Comparison of ENCODE assay signal across 17 cellular contexts in genomic region chr16:24721830-24722238, GRCh38. TPM values are rescaled to one million over a fixed set of nuclear protein-coding genes. Genes with fewer than 3 reads are reported as not detected.
A peak's percentile ranks its signal among the peaks of the same experiment; 100 is the strongest.
DNase-seq lines count a peak whose midpoint lies in the region; ATAC-seq, FAIRE-seq and TF ChIP-seq lines count a peak whose summit lies in the region.
"Had no signal": no experiment of that assay in that cellular context is flagged by ENCODE, and none has a peak within 500 bp of the region (broad histone marks: within the 10 kb centered on the region; RNA-seq: fewer than 3 reads in every experiment).

No MANE protein-coding gene starts in this region.

- H3K9me3 ChIP-seq in keratinocyte (ENCODE audit: control insufficient read depth, low read depth, low read length) = peaks cover 3% of the 10 kb centered on the region
- H3K9me3 ChIP-seq: tibial nerve had no signal

- no peak overlapping the region for H2AFZ ChIP-seq in keratinocyte (ENCODE audit: control insufficient read depth, low read length)

- H3K79me2 ChIP-seq in keratinocyte (ENCODE audit: control insufficient read depth, insufficient read depth, low read length) = no peaks in the 10 kb centered on the region

- no peak overlapping the region for H3K4me2 ChIP-seq in keratinocyte (ENCODE audit: control insufficient read depth, extremely low read depth, insufficient read depth, low read depth, low read length)

- H3K27ac ChIP-seq in keratinocyte (ENCODE audit: control insufficient read depth, insufficient read depth, low read length) (no peak overlapping the region), substantia nigra (ENCODE audit: low read depth, low read length, poor library complexity, severe bottlenecking) (no peak overlapping the region)
- H3K27ac ChIP-seq: tibial nerve had no signal

- H3K9me3 Mint-ChIP-seq in natural killer cell = no peaks in the 10 kb centered on the region
- H3K9me3 Mint-ChIP-seq: dendritic cell treated with granulocyte-macrophage colony-stimulating factor and Interleukin-4, amounts not matched to agents 40 ng/mL and 50 ng/mL, for 4 days; nephron had no signal

- no peaks in the 10 kb centered on the region for H3K36me3 Mint-ChIP-seq in natural killer cell

- H3K27me3 Mint-ChIP-seq in natural killer cell (ENCODE audit: low read depth in 2 of 2) = peaks cover 7 to 14% of the 10 kb centered on the region in 2 donors

- intact Hi-C loops in natural killer cell (cut with micrococcal nuclease) = no loop called here

- ATAC-seq in natural killer cell (no peak), GM21619 (IDR thresholded peaks at IDR 0.05; ENCODE audit: unreplicated experiment) (no peak)
- ATAC-seq: SK-N-SH treated with all-trans-retinoic acid at 6 μM for 48 hours had no signal

- no peaks in the 10 kb centered on the region for H4K20me1 ChIP-seq in keratinocyte (ENCODE audit: control insufficient read depth, extremely low read depth, insufficient read depth, low read length)

- no peak overlapping the region for H3K4me3 ChIP-seq in keratinocyte (ENCODE audit: control insufficient read depth in 2 of 3, extremely low read depth in 1 of 3, insufficient read depth in 2 of 3, low read depth in 1 of 3, low read length in 3 of 3)
- H3K4me3 ChIP-seq: tibial nerve had no signal

- peaks cover 8% of the 10 kb centered on the region for H3K4me1 ChIP-seq in keratinocyte (ENCODE audit: control insufficient read depth, extremely low read depth, insufficient read depth, low read length)
- H3K4me1 ChIP-seq: tibial nerve had no signal

- H3K27me3 ChIP-seq in keratinocyte (ENCODE audit: control insufficient read depth, extremely low read depth, insufficient read depth, low read length) = no peaks in the 10 kb centered on the region
- H3K27me3 ChIP-seq: tibial nerve had no signal

- H3K4me1 Mint-ChIP-seq in natural killer cell = no peaks in the 10 kb centered on the region
- H3K4me1 Mint-ChIP-seq: nephron had no signal

- no peak for TF ChIP-seq CTCF in keratinocyte (optimal IDR thresholded peaks at IDR 0.05 in 1 of 3, IDR thresholded peaks at IDR 0.05 in 1 of 3, conservative IDR thresholded peaks at IDR 0.05 in 1 of 3; ENCODE audit: extremely low read depth in 1 of 3, insufficient read depth in 2 of 3, low read length in 3 of 3)
- no peak for TF ChIP-seq CTCF in natural killer cell (IDR thresholded peaks at IDR 0.05)

- dilution Hi-C loops in keratinocyte (cut with MboI; ENCODE audit: extremely low pct_ligation_motif_present, low sequenced_read_pairs) = no loop called here

- H3K9ac ChIP-seq in keratinocyte (ENCODE audit: control insufficient read depth, extremely low read depth, insufficient read depth, low read length) = no peak overlapping the region

- FAIRE-seq in keratinocyte (lab: Jason Lieb, UNC) (no peak), urothelium cell line (lab: Jason Lieb, UNC) (no peak)
- FAIRE-seq: GM18507, small intestine had no signal

- DNase-seq in stimulated activated naive CD4-positive, alpha-beta T cell treated with Interleukin-2 at 50 U/mL for 16 hours (lab: John Stamatoyannopoulos, UW) = peak; percentile 73
- DNase-seq in stimulated activated naive CD4-positive, alpha-beta T cell (lab: John Stamatoyannopoulos, UW) = no peak
- DNase-seq in activated T-helper 1 cell treated with Interleukin-2 at 50 U/mL for 16 hours (ENCODE audit: low read depth) (peak; percentile 9), keratinocyte (ENCODE audit: low read depth, low spot score) (peak; percentile 62), urothelium cell line (ENCODE audit: low spot score) (peak; percentile 58), natural killer cell (no peak), substantia nigra (lab: John Stamatoyannopoulos, UW) (no peak)
- DNase-seq: foreskin melanocyte, kidney glomerular epithelial cell, NCI-H526 treated with DMSO at 0.1 percent for 48 hours, small intestine had no signal

- no peaks in the 10 kb centered on the region for H3K36me3 ChIP-seq in keratinocyte (ENCODE audit: control insufficient read depth in 2 of 2, extremely low read depth in 1 of 2, insufficient read depth in 2 of 2, low read length in 2 of 2)
- H3K36me3 ChIP-seq: tibial nerve had no signal

- no peaks in the 10 kb centered on the region for H3K9me1 ChIP-seq in keratinocyte (ENCODE audit: control insufficient read depth, extremely low read depth, insufficient read depth, low read length)

- H3K27ac Mint-ChIP-seq in natural killer cell = no peak overlapping the region
- H3K27ac Mint-ChIP-seq: dendritic cell treated with granulocyte-macrophage colony-stimulating factor and Interleukin-4, amounts not matched to agents 40 ng/mL and 50 ng/mL, for 4 days; nephron had no signal

- H3K4me3 Mint-ChIP-seq in natural killer cell = no peak overlapping the region
- H3K4me3 Mint-ChIP-seq: dendritic cell treated with granulocyte-macrophage colony-stimulating factor and Interleukin-4, amounts not matched to agents 40 ng/mL and 50 ng/mL, for 4 days; nephron had no signal

RNA-seq across cellular contexts. Expression of gene TNRC6A, which starts 7.6 kb away (rescaled TPM):
- polyA plus RNA-seq in keratinocyte = 17.7 to 30.8 TPM (median 23.3 TPM) in 3 replicates
- polyA plus RNA-seq in keratinocyte (2011; ENCODE audit: low read depth) = 18.0 TPM
- 9.5 and 13.9 TPM in 2 replicates for polyA plus RNA-seq in keratinocyte (2011; cell fraction: cytosol; rRNA removed)
- 71.5 and 74.5 TPM in 2 replicates for polyA plus RNA-seq in keratinocyte (2011; cell fraction: nucleus; rRNA removed)
- 12.4 and 21.9 TPM in 2 replicates for polyA plus RNA-seq in keratinocyte (2012; ENCODE audit: low replicate concordance)
- polyA minus RNA-seq in keratinocyte = 48.6 to 90.9 TPM (median 50.8 TPM) in 3 replicates
- polyA minus RNA-seq in keratinocyte (2011; cell fraction: cytosol; rRNA and poly(A)+ RNA removed) = 20.0 TPM
- polyA minus RNA-seq in keratinocyte (2011; cell fraction: nucleus; rRNA and poly(A)+ RNA removed) = 52.5 and 84.1 TPM in 2 replicates
- total RNA-seq in natural killer cell = 10 to 100 TPM; 53.9 to 68.5 (median 66.3) TPM

Comparison
In these comparisons a context has a peak if more than half of its experiments do, and no peak if none do; other contexts are left out.
1. DNase-seq: peak in stimulated activated naive CD4-positive, alpha-beta T cell treated with Interleukin-2 at 50 U/mL for 16 hours (single experiment), activated T-helper 1 cell treated with Interleukin-2 at 50 U/mL for 16 hours (single experiment), keratinocyte (single experiment) and urothelium cell line (single experiment); none in stimulated activated naive CD4-positive, alpha-beta T cell (0 of 6), natural killer cell (single experiment) and substantia nigra (0 of 49).